8 cellular contexts compared by ENCODE assay signal in genomic region chr10:22615819-22616499, GRCh38.
DNase-seq lines count a peak whose midpoint lies in the region; ATAC-seq and TF ChIP-seq lines count a peak whose summit lies in the region.

No MANE protein-coding gene starts in this region.

- DNase-seq in GM04504 (ENCODE audit: low read depth), result peak; percentile 25
- DNase-seq in HUDEP-2 (lab: John Stamatoyannopoulos, UW; ENCODE audit: unreplicated experiment in 76 of 76), result peak in 74 of 76 experiments; percentile 17 to 90 (median 72)
- peak; percentile 75 for DNase-seq in T-helper 22 cell (ENCODE audit: low read depth)
- peak; percentile 24 for DNase-seq in fibroblast of gingiva (ENCODE audit: low read depth)
- peak; percentile 31 to 33 for DNase-seq in trophoblast cell
- DNase-seq in A673 (ENCODE audit: low spot score), result no peak
- no peak for DNase-seq in NCI-H2107 treated with DMSO at 0.1 percent for 48 hours (lab: John Stamatoyannopoulos, UW; ENCODE audit: unreplicated experiment)

- intact Hi-C loops in A673 (cut with micrococcal nuclease; ENCODE audit: unreplicated experiment), result loop anchor here (2.0 to 5.0 kb wide), 2 partner anchors 15 to 96 kb away; partner anchors contain the start of gene PIP4K2A

- no peaks in the 10 kb centered on the region for H3K27me3 ChIP-seq in trophoblast cell (ENCODE audit: insufficient read depth, low read length)
- no peaks in the 10 kb centered on the region for H3K27me3 ChIP-seq in A673 (replicated peaks; ENCODE audit: insufficient read depth, low read depth, low read length, poor library complexity)

- no CpG with 5 or more reads among the region's 11 CpGs for WGBS in trophoblast cell (ENCODE audit: extremely low coverage, insufficient coverage, insufficient read length)

- peak overlapping the region; percentile 2 for H2BK5ac ChIP-seq in trophoblast cell (ENCODE audit: low read depth, low read length, poor library complexity)

- CTCF ChIA-PET in A673 (lab: Charles Lee), result no interaction called here

- H3K4me1 ChIP-seq in trophoblast cell (ENCODE audit: control insufficient read depth in 1 of 2, insufficient read depth in 2 of 2, low read length in 2 of 2), result peaks cover 15 to 31% of the 10 kb centered on the region in 2 experiments
- H3K4me1 ChIP-seq in A673 (ENCODE audit: insufficient read depth, low read length, poor library complexity, severe bottlenecking), result peaks cover 58% of the 10 kb centered on the region

- no peak overlapping the region for H3K9ac ChIP-seq in trophoblast cell (ENCODE audit: low read length)

- H3K9me3 ChIP-seq in trophoblast cell (ENCODE audit: insufficient read depth, low read depth, low read length), result no peaks in the 10 kb centered on the region
- H3K9me3 ChIP-seq in A673 (ENCODE audit: low read depth, low read length, poor library complexity, severe bottlenecking), result no peaks in the 10 kb centered on the region

- H4K91ac ChIP-seq in trophoblast cell (ENCODE audit: low read depth, low read length), result peak overlapping the region; percentile 45

- BruUV-seq in A673 (replicated peaks; lab: Mats Ljungman, UMichigan), result no TSS peak

- H3K27ac ChIP-seq in trophoblast cell (ENCODE audit: low read depth, low read length) (no peak overlapping the region), A673 (ENCODE audit: low read depth, low read length, poor library complexity, severe bottlenecking) (no peak overlapping the region)

- POLR2A ChIA-PET in A673 (lab: Charles Lee; ENCODE audit: low non-redundant PET), result interaction anchor here (1.2 kb wide), 1 partner anchor 16 kb away, joined by 5 read pairs; no protein-coding TSS in a partner anchor

- ATAC-seq in GM21423 (IDR thresholded peaks at IDR 0.05; ENCODE audit: unreplicated experiment), result peak; percentile 57

- H3K4me3 ChIP-seq in trophoblast cell (ENCODE audit: low read depth, low read length), result no peak overlapping the region
- no peak overlapping the region for H3K4me3 ChIP-seq in A673 (ENCODE audit: low read depth, low read length, poor library complexity, severe bottlenecking)

- no peak for TF ChIP-seq CTCF in A673 (conservative IDR thresholded peaks at IDR 0.05; ENCODE audit: low read depth, low read length)

- peaks cover 11% of the 10 kb centered on the region for H3K79me1 ChIP-seq in trophoblast cell (ENCODE audit: low read length)

- H4K8ac ChIP-seq in trophoblast cell (ENCODE audit: low read depth, low read length), result peak overlapping the region; percentile 13

- peak overlapping the region; percentile 8 for H3K4ac ChIP-seq in trophoblast cell (ENCODE audit: low read depth, low read length)

- no peak overlapping the region for H2AFZ ChIP-seq in trophoblast cell (ENCODE audit: insufficient read depth, low read length, poor library complexity)

- H3K18ac ChIP-seq in trophoblast cell (ENCODE audit: low read length), result peak overlapping the region; percentile 6

- H2BK12ac ChIP-seq in trophoblast cell (ENCODE audit: low read length), result peak overlapping the region; percentile 19

- H3K79me2 ChIP-seq in trophoblast cell (ENCODE audit: control insufficient read depth, insufficient read depth, low read length, poor library complexity), result peaks cover 4% of the 10 kb centered on the region

- H3K23ac ChIP-seq in trophoblast cell (ENCODE audit: low read length), result no peak overlapping the region

- H3K4me2 ChIP-seq in trophoblast cell (ENCODE audit: low read length), result no peak overlapping the region

- H3K36me3 ChIP-seq in trophoblast cell (ENCODE audit: control insufficient read depth in 1 of 2, insufficient read depth in 2 of 2, low read length in 2 of 2), result no peaks in the 10 kb centered on the region
- H3K36me3 ChIP-seq in A673 (ENCODE audit: insufficient read depth, low read length, poor library complexity, severe bottlenecking), result no peaks in the 10 kb centered on the region

- peak overlapping the region; percentile 5 for H3K14ac ChIP-seq in trophoblast cell (ENCODE audit: low read length)

- peak overlapping the region; percentile 2 for H2AK5ac ChIP-seq in trophoblast cell (ENCODE audit: low read length)

- H4K12ac ChIP-seq in trophoblast cell (ENCODE audit: low read depth, low read length), result no peak overlapping the region

- H2BK120ac ChIP-seq in trophoblast cell (ENCODE audit: insufficient read depth, low read length, poor library complexity), result peak overlapping the region; percentile 45

Comparison
In these comparisons a context has a peak if more than half of its experiments do, and no peak if none do; other contexts are left out.
1. DNase-seq: peak in GM04504 (single experiment), HUDEP-2 (74 of 76), T-helper 22 cell (single experiment), fibroblast of gingiva (single experiment) and trophoblast cell (2 of 2); none in A673 (single experiment) and NCI-H2107 treated with DMSO at 0.1 percent for 48 hours (single experiment).